1 cellular context compared by ENCODE assay signal in genomic region chr2:175181104-175181876, GRCh38.
A peak's percentile ranks its signal among the peaks of the same experiment; 100 is the strongest.
TF ChIP-seq lines count a peak whose summit lies in the region.

ATP5MC3 (minus strand) TSS chr2:175181710; CDS start chr2:175181393, 317 bp downstream.

TF ChIP-seq in HepG2, 621 proteins besides CTCF, POLR2A, EP300 and RAD21 (continued from another document):
- TF ChIP-seq HCFC1 (IDR thresholded peaks at IDR 0.05; ENCODE audit: low read depth, low read length) = peak; percentile 39; the same call in 1 of the 2 replicates
- peak; percentile 97 for TF ChIP-seq ZNF407 (CRISPR knock-in tag; IDR thresholded peaks at IDR 0.05; ENCODE audit: not compliant biosample characterization)
- peak; percentile 87 for TF ChIP-seq HIVEP1 (CRISPR knock-in tag; IDR thresholded peaks at IDR 0.05)
- TF ChIP-seq ATF1 (CRISPR knock-in tag; IDR thresholded peaks at IDR 0.05) = no peak
- TF ChIP-seq ARHGAP35 (CRISPR knock-in tag; IDR thresholded peaks at IDR 0.05; ENCODE audit: borderline replicate concordance) = peak; percentile 91
- peak; percentile 99 for TF ChIP-seq RBFOX2 (IDR thresholded peaks at IDR 0.05; ENCODE audit: low read depth, low read length)
- peak; percentile 86; the same call in 1 of the 2 replicates for TF ChIP-seq ZNF589 (CRISPR knock-in tag; conservative IDR thresholded peaks at IDR 0.05)
- TF ChIP-seq ZNF142 (CRISPR knock-in tag; IDR thresholded peaks at IDR 0.05) = peak; percentile 70; the same call in 1 of the 2 replicates
- 0 out of 2 replicates have a peak, but pooled peaks have one; percentile 11 for TF ChIP-seq JUNB (CRISPR knock-in tag; IDR thresholded peaks at IDR 0.05; ENCODE audit: borderline replicate concordance)
- TF ChIP-seq ZHX2 (IDR thresholded peaks at IDR 0.05; ENCODE audit: low read depth) = peak; percentile 61
- TF ChIP-seq ZHX2 (CRISPR knock-in tag; IDR thresholded peaks at IDR 0.05; ENCODE audit: borderline replicate concordance) = peak; percentile 71; the same call in 1 of the 2 replicates
- no peak for TF ChIP-seq TCF7L2 (IDR thresholded peaks at IDR 0.05; ENCODE audit: low read depth, low read length)
- peak; percentile 99 for TF ChIP-seq ESRRA (CRISPR knock-in tag; IDR thresholded peaks at IDR 0.05; ENCODE audit: low read depth)
- peak; percentile 51; the same call in 1 of the 2 replicates for TF ChIP-seq RNF219 (CRISPR knock-in tag; IDR thresholded peaks at IDR 0.05)
- TF ChIP-seq POGZ (CRISPR knock-in tag; IDR thresholded peaks at IDR 0.05) = peak; percentile 100
- TF ChIP-seq MED1 (CRISPR knock-in tag; IDR thresholded peaks at IDR 0.05) = peak; percentile 63; the same call in 1 of the 2 replicates
- no peak for TF ChIP-seq ZHX1 (CRISPR knock-in tag; IDR thresholded peaks at IDR 0.05; ENCODE audit: low read depth)
